Comparison of ENCODE assay signal across 8 cellular contexts in the genomic region with DNA sequence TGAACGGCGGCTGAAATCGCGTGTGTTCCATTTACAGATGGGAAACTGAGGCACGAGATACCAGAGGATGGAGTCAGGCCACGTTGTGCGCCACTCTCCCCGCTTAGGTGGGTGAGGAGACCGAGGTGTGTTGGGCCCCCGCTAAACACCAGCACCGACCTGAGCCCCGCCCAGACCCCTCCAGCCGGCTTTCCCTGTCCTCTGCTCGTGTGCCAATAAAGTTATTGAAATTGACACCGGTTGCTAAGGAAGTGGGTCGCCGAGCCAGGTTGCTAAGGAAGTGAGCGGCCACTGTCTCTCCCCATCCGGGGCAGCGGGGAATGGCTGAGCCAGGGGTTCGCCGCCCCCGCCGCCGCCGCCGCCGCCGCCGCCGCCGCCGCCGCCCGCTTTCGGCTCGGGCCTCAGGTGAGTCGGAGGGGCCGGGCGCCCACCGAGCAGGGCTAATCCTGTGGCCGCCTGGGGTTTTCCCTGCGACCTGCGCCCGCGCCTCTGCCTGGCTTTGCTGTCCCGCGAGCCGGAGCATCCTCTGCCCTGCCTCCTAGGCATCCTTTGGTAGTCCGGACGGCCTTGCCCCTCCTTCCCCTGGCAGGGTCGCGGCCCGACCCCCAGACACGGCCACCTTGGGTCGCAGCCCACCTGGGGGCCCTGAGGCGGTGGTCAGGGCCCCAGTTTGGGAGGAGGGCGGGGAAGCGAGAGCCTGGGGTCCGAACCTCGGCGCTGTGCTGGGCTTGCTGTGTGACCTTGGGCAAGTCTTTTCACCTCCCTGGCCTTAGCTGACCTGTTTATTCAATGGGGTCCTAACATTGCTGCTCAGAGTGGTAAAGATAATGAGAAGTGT. TPM values are rescaled to one million over a fixed set of nuclear protein-coding genes. Genes with fewer than 3 reads are reported as not detected.
A peak's percentile ranks its signal among the peaks of the same experiment; 100 is the strongest.
DNase-seq lines count a peak whose midpoint lies in the region; ATAC-seq and TF ChIP-seq lines count a peak whose summit lies in the region.

A gene (plus strand): TSS at position 291 of the 838 bp plus-strand sequence. CDS start 32,127 bp downstream, outside the sequence.

- peak within 1 kb of the TSS; percentile 97 for H3K4me2 ChIP-seq in smooth muscle cell

- no peak for TF ChIP-seq CTCF in smooth muscle cell (IDR thresholded peaks at IDR 0.05; ENCODE audit: borderline replicate concordance, insufficient read depth, poor library complexity, severe bottlenecking)

- H3F3A ChIP-seq in smooth muscle cell (ENCODE audit: low read depth), result no peaks in the 10 kb centered on the region

- H3K9me3 ChIP-seq in smooth muscle cell (replicated peaks; ENCODE audit: low read depth), result no peaks in the 10 kb centered on the region

- DNase-seq in NCI-H226, result peak; percentile 78
- peak; percentile 60 to 70 (median 66) for DNase-seq in activated CD4-positive, CD25-positive, alpha-beta regulatory T cell (lab: John Stamatoyannopoulos, UW)
- peak in 59 of 61 donors; percentile 14 to 93 (median 81) for DNase-seq in caudate nucleus (lab: John Stamatoyannopoulos, UW)
- peak; percentile 86 to 87 (median 87) for DNase-seq in immature natural killer cell
- peak; percentile 28 for DNase-seq in smooth muscle cell (lab: John Stamatoyannopoulos, UW; ENCODE audit: unreplicated experiment)

- H3K4me1 ChIP-seq in ACC112 (ENCODE audit: control insufficient read depth, insufficient read depth, low read length, unreplicated experiment) (no peaks in the 10 kb centered on the region), smooth muscle cell (ENCODE audit: low read depth) (peaks cover 8% of the 10 kb centered on the region)

- peaks cover 1 to 6% (median 4%) of the 10 kb centered on the region in 3 donors for H3K27me3 Mint-ChIP-seq in immature natural killer cell (ENCODE audit: low read depth in 3 of 3)

- no peaks in the 10 kb centered on the region for H3K27me3 ChIP-seq in ACC112 (ENCODE audit: insufficient read depth, low read length)
- H3K27me3 ChIP-seq in smooth muscle cell (ENCODE audit: low read depth), result peaks cover 15% of the 10 kb centered on the region

- peaks cover 0 to 4% (median 0%) of the 10 kb centered on the region in 3 donors for H3K36me3 Mint-ChIP-seq in immature natural killer cell

- H3K4me3 Mint-ChIP-seq in immature natural killer cell, result peak within 1 kb of the TSS; percentile 77 to 93 (median 87)

- H3K9me3 Mint-ChIP-seq in immature natural killer cell, result no peaks in the 10 kb centered on the region

- peak within 1 kb of the TSS; percentile 100 for H2AFZ ChIP-seq in ACC112 (ENCODE audit: low read length, unreplicated experiment)
- peak within 1 kb of the TSS; percentile 100 for H2AFZ ChIP-seq in smooth muscle cell (ENCODE audit: low read depth)

- H3K79me2 ChIP-seq in ACC112 (ENCODE audit: control insufficient read depth, insufficient read depth, low read length, unreplicated experiment) (peaks cover 20% of the 10 kb centered on the region), smooth muscle cell (ENCODE audit: low read depth) (peaks cover 38% of the 10 kb centered on the region)

- 5% methylated on average over 62 of the region's 62 CpGs for WGBS in smooth muscle cell (ENCODE audit: low lambda C conversion rate)

- peaks cover 13% of the 10 kb centered on the region for H4K20me1 ChIP-seq in smooth muscle cell (ENCODE audit: low read depth)

- peak within 1 kb of the TSS; percentile 74 to 93 (median 90) for H3K27ac Mint-ChIP-seq in immature natural killer cell

- H3K27ac ChIP-seq in ACC112 (ENCODE audit: low read depth, low read length), result no peak within 1 kb of the TSS
- H3K27ac ChIP-seq in caudate nucleus (ENCODE audit: low read depth, low read length), result peak within 1 kb of the TSS; percentile 44
- peak within 1 kb of the TSS; percentile 18 for H3K27ac ChIP-seq in smooth muscle cell (ENCODE audit: low read depth)

- H3K4me3 ChIP-seq in ACC112 (ENCODE audit: low read depth, low read length) (peak within 1 kb of the TSS; percentile 94), smooth muscle cell (peak within 1 kb of the TSS; percentile 93)

- ATAC-seq in GM18873 (IDR thresholded peaks at IDR 0.05; ENCODE audit: low FRiP score, unreplicated experiment) (peak; percentile 61), HG03175 (IDR thresholded peaks at IDR 0.05; ENCODE audit: unreplicated experiment) (peak; percentile 67)

- H3K9ac ChIP-seq in smooth muscle cell (ENCODE audit: low read depth), result peak within 1 kb of the TSS; percentile 94

- H3K36me3 ChIP-seq in ACC112 (ENCODE audit: insufficient read depth, low read length) (no peaks in the 10 kb centered on the region), smooth muscle cell (ENCODE audit: low read depth) (no peaks in the 10 kb centered on the region)

- peaks cover 21 to 41% of the 10 kb centered on the region in 2 donors for H3K4me1 Mint-ChIP-seq in immature natural killer cell

RNA-seq across cellular contexts. Expression of the gene that starts here (rescaled TPM):
- 1 to 10 TPM; 1.1 to 3.2 (median 1.4) TPM for polyA plus RNA-seq in immature natural killer cell
- total RNA-seq in smooth muscle cell, result 16.7 and 20.0 TPM in 2 replicates
- polyA plus RNA-seq in smooth muscle cell, result 8.2 and 10.2 TPM in 2 replicates

Comparison
In these comparisons a context has a peak if more than half of its experiments do, and no peak if none do; other contexts are left out.
1. DNase-seq: peak in every context shown above with its lines; median percentile 87 in immature natural killer cell; 81 in caudate nucleus; 78 in NCI-H226; 66 in activated CD4-positive, CD25-positive, alpha-beta regulatory T cell; 28 in smooth muscle cell.